In the genomic region with DNA sequence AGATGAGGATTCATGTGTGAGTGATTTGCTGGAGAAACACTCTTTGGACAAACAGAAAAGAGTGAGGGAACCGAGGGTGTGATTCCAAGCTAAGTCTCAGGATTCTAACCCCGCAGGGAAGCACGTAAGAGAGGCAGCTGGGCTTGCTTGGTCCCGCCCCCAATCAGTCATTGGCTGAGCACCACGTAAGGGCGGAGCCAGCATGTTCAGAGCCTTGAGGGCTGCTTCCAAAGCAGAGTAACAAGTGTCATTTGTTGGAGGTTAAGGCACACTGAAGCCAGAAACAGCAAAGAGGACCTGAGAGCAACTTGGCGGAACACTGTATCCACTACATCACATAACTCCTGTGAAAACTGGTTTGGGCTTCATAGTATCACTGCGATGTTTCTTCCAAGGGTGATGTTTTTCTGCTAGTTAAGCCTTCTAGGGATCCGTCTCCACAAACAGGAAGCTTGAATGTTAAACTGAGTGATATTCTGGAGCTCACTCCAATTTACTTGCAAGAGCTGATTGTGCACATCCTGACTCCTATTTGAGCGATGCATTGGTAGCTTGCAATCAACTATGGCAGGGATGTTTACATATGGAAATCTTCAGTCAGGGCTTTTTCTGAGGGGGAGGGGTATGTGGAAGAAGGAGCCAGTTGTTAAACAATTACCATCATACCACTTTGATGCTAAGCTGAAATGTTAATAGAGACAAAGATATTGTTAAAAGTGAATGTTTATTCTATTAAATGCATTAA, we compare ENCODE assay signal across 11 cellular contexts. TPM values are rescaled to one million over a fixed set of nuclear protein-coding genes. Genes with fewer than 3 reads are reported as not detected.
A peak's percentile ranks its signal among the peaks of the same experiment; 100 is the strongest.
DNase-seq lines count a peak whose midpoint lies in the region; ATAC-seq and TF ChIP-seq lines count a peak whose summit lies in the region.
"Had no signal": no experiment of that assay in that cellular context is flagged by ENCODE, and none has a peak within 500 bp of the region (broad histone marks: within the 10 kb centered on the region; RNA-seq: fewer than 3 reads in every experiment).

No MANE protein-coding gene starts in this region.

- no peaks in the 10 kb centered on the region for H3K36me3 ChIP-seq in endocrine pancreas (ENCODE audit: control insufficient read depth, insufficient read depth, low read length)
- no peaks in the 10 kb centered on the region for H3K36me3 ChIP-seq in neural progenitor cell

- no peak overlapping the region for H3K27ac ChIP-seq in neural progenitor cell

- H3K4me3 ChIP-seq in endocrine pancreas (ENCODE audit: control insufficient read depth, insufficient read depth, low read length) (peak overlapping the region; percentile 56), neural progenitor cell (peak overlapping the region; percentile 12)

- H3K4me1 ChIP-seq in endocrine pancreas (ENCODE audit: control insufficient read depth, insufficient read depth, low read length) (peaks cover 7% of the 10 kb centered on the region), neural progenitor cell (peaks cover 4% of the 10 kb centered on the region)

- H3K9me3 ChIP-seq in endocrine pancreas (ENCODE audit: control insufficient read depth, low read length) (no peaks in the 10 kb centered on the region), neural progenitor cell (ENCODE audit: low read depth) (no peaks in the 10 kb centered on the region)

- no peaks in the 10 kb centered on the region for H3K9me3 Mint-ChIP-seq in neural progenitor cell

- no peaks in the 10 kb centered on the region for H3K36me3 Mint-ChIP-seq in neural progenitor cell

- no peak overlapping the region for H3K9ac ChIP-seq in endocrine pancreas (ENCODE audit: control insufficient read depth, insufficient read depth, low read length)
- H3K9ac ChIP-seq in neural progenitor cell = no peak overlapping the region

- ATAC-seq in HG03039 (IDR thresholded peaks at IDR 0.05; ENCODE audit: unreplicated experiment) (no peak), GM21423 (IDR thresholded peaks at IDR 0.05; ENCODE audit: unreplicated experiment) (no peak)

- H3K4me3 Mint-ChIP-seq in neural progenitor cell = no peak overlapping the region

- in situ Hi-C loops in GM13976 (cut with MboI; ENCODE audit: low sequenced_read_pairs, unreplicated experiment) = no loop called here

- no peak overlapping the region for H3K27ac Mint-ChIP-seq in neural progenitor cell

- H3K27me3 ChIP-seq in endocrine pancreas (ENCODE audit: control insufficient read depth, insufficient read depth, low read length) (no peaks in the 10 kb centered on the region), neural progenitor cell (no peaks in the 10 kb centered on the region)

- no peaks in the 10 kb centered on the region for H3K79me2 ChIP-seq in neural progenitor cell (ENCODE audit: low read depth)

- peak overlapping the region; percentile 85 for H2AFZ ChIP-seq in neural progenitor cell (replicated peaks)

- TF ChIP-seq CTCF in neural progenitor cell (IDR thresholded peaks at IDR 0.05) (no peak), GM13976 (IDR thresholded peaks at IDR 0.05; ENCODE audit: borderline replicate concordance, control extremely low read depth, extremely low read depth, insufficient read depth, missing control alignments) (no peak)

- peak overlapping the region; percentile 56 for H3K4me2 ChIP-seq in neural progenitor cell

- no peaks in the 10 kb centered on the region for H4K20me1 ChIP-seq in neural progenitor cell (ENCODE audit: low read depth)

- no peaks in the 10 kb centered on the region for H3K27me3 Mint-ChIP-seq in neural progenitor cell (ENCODE audit: insufficient read depth, low read depth)

- H3K4me1 Mint-ChIP-seq in neural progenitor cell = peaks cover 24% of the 10 kb centered on the region

- DNase-seq in ELF-1 (ENCODE audit: low read depth, low spot score) = peak; percentile 84
- peak; percentile 13 for DNase-seq in NCI-H187 treated with DMSO at 0.1 percent for 48 hours (lab: John Stamatoyannopoulos, UW)
- DNase-seq in neural progenitor cell (ENCODE audit: low spot score) = peak; percentile 88
- no peak for DNase-seq in GM13976 (ENCODE audit: low spot score)
- DNase-seq in HUDEP-2 (lab: John Stamatoyannopoulos, UW; ENCODE audit: unreplicated experiment in 76 of 76) = no peak
- DNase-seq: activated CD4-positive, alpha-beta T cell treated with anti-CD3 and anti-CD28 coated beads, Interleukin-2, amount 50 U/mL, for 48 hours; kidney; stimulated activated CD4-positive, alpha-beta T cell treated with anti-CD3 and anti-CD28 coated beads, Interleukin-12 subunit alpha, Interleukin-12 subunit beta, amount 100 ng/mL, for 4 hours had no signal

- no peaks in the 10 kb centered on the region for H3F3A ChIP-seq in neural progenitor cell (ENCODE audit: low read depth)

RNA-seq across cellular contexts. Expression of a gene that starts 43.3 kb away (rescaled TPM):
- 0.71 TPM in 1 of 2 replicates, not detected in the other for total RNA-seq in neural progenitor cell (ENCODE audit: low replicate concordance)
- total RNA-seq: kidney had no signal

Comparison
In these comparisons a context has a peak if more than half of its experiments do, and no peak if none do; other contexts are left out.
1. DNase-seq: peak in ELF-1 (single experiment), NCI-H187 treated with DMSO at 0.1 percent for 48 hours (single experiment) and neural progenitor cell (single experiment); none in GM13976 (single experiment) and HUDEP-2 (0 of 76).